Comparison of ENCODE assay signal across 37 cellular contexts in the genomic region with DNA sequence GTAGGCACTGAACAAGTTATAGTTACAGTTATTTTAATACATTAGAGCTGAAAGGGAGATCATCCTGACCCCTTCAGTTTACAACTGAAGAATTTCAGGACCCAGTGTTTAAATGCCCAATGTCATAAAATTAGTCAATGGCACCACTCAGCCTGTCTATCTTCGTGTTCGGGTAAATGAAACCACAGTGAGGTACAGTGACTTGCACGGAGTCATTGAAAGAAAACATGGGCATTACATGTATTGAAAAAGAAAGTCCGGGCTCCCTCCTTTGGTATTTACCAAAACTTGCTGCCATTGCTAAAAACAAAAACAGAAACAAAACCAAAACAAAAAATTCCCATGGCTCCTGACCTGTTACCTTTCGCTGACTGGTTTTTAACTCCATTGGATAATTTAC.
"Had no signal": no experiment of that assay in that cellular context is flagged by ENCODE, and none has a peak within 500 bp of the region (broad histone marks: within the 10 kb centered on the region; RNA-seq: fewer than 3 reads in every experiment).

No MANE protein-coding gene starts in this region.

- H3K4me1 Mint-ChIP-seq: activated CD4-positive, alpha-beta T cell treated with anti-CD3 and anti-CD28 coated beads for 36 hours; activated CD4-positive, alpha-beta T cell treated with anti-CD3 and anti-CD28 coated beads, Interleukin-2, amount 10 ng/mL, durations not matched to agents 7 days and 5 days had no signal

- H3K27ac Mint-ChIP-seq: activated CD4-positive, alpha-beta memory T cell treated with anti-CD3 and anti-CD28 coated beads, Interleukin-2, amount 10 ng/mL, durations not matched to agents 7 days and 5 days; activated CD4-positive, alpha-beta T cell treated with anti-CD3 and anti-CD28 coated beads for 36 hours; activated CD4-positive, alpha-beta T cell treated with anti-CD3 and anti-CD28 coated beads, Interleukin-2, amount 10 ng/mL, durations not matched to agents 7 days and 5 days; activated CD8-positive, alpha-beta memory T cell treated with anti-CD3 and anti-CD28 coated beads, Interleukin-2, amount 10 ng/mL, durations not matched to agents 7 days and 5 days; activated CD8-positive, alpha-beta T cell treated with anti-CD3 and anti-CD28 coated beads, Interleukin-2, amount 10 ng/mL, durations not matched to agents 7 days and 5 days; activated naive CD4-positive, alpha-beta T cell treated with anti-CD3 and anti-CD28 coated beads for 36 hours; activated naive CD4-positive, alpha-beta T cell treated with anti-CD3 and anti-CD28 coated beads, Interleukin-2, amount 50 U/mL, for 72 hours; activated naive CD8-positive, alpha-beta T cell treated with anti-CD3 and anti-CD28 coated beads for 36 hours; activated T-cell treated with anti-CD3 and anti-CD28 coated beads, Interleukin-2, amount 50 U/mL, for 24 hours; activated T-helper 2 cell treated with anti-CD3 and anti-CD28 coated beads, Interferon-gamma antibody, Interleukin-2, Interleukin-4, amounts not matched to agents 10 μg/mL and 5 μg/mL and 100 μg/mL, durations not matched to agents 14 hours and 24 hours and 36 hours; T-helper 1 cell treated with Interleukin-12 subunit alpha and Interleukin-12 subunit beta and Interleukin-4 antibody, amounts not matched to agents 30 μg/mL and 1 μg/mL, for 36 hours; T-helper 2 cell treated with Interferon-gamma antibody and Interleukin-4, amounts not matched to agents 5 μg/mL and 100 μg/mL, for 36 hours; WTC11 had no signal

- H3K4me3 ChIP-seq: adrenal gland, body of pancreas, breast epithelium had no signal

- H3K27ac ChIP-seq: adrenal gland, body of pancreas, brain microvascular endothelial cell, breast epithelium, WERI-Rb-1 had no signal

- ATAC-seq: activated CD4-positive, alpha-beta T cell treated with anti-CD3 and anti-CD28 coated beads for 36 hours; activated CD4-positive, CD25-positive, alpha-beta regulatory T cell treated with anti-CD3 and anti-CD28 coated beads, Interleukin-2, amount 50 U/mL, for 24 hours; activated CD8-positive, alpha-beta memory T cell treated with anti-CD3 and anti-CD28 coated beads, Interleukin-2, amount 10 ng/mL, durations not matched to agents 7 days and 5 days; activated CD8-positive, alpha-beta T cell treated with anti-CD3 and anti-CD28 coated beads, Interleukin-2, amount 10 ng/mL, durations not matched to agents 7 days and 5 days; activated naive CD4-positive, alpha-beta T cell treated with anti-CD3 and anti-CD28 coated beads, Interleukin-2, amount 50 U/mL, for 72 hours; body of pancreas; WTC11 had no signal

- H3K36me3 ChIP-seq: adrenal gland, brain microvascular endothelial cell, breast epithelium, WERI-Rb-1 had no signal

- H3K36me3 Mint-ChIP-seq: activated CD8-positive, alpha-beta memory T cell treated with anti-CD3 and anti-CD28 coated beads, Interleukin-2, amount 10 ng/mL, durations not matched to agents 7 days and 5 days; activated naive CD4-positive, alpha-beta T cell treated with anti-CD3 and anti-CD28 coated beads, Interleukin-2, amount 50 U/mL, for 72 hours; activated naive CD8-positive, alpha-beta T cell treated with anti-CD3 and anti-CD28 coated beads for 36 hours; WTC11 had no signal

- H3K4me3 Mint-ChIP-seq: activated CD4-positive, alpha-beta memory T cell treated with anti-CD3 and anti-CD28 coated beads, Interleukin-2, amount 10 ng/mL, durations not matched to agents 7 days and 5 days; activated CD4-positive, alpha-beta T cell treated with anti-CD3 and anti-CD28 coated beads for 36 hours; activated CD4-positive, alpha-beta T cell treated with anti-CD3 and anti-CD28 coated beads, Interleukin-2, amount 10 ng/mL, durations not matched to agents 7 days and 5 days; activated CD8-positive, alpha-beta memory T cell treated with anti-CD3 and anti-CD28 coated beads, Interleukin-2, amount 10 ng/mL, durations not matched to agents 7 days and 5 days; activated CD8-positive, alpha-beta T cell treated with anti-CD3 and anti-CD28 coated beads, Interleukin-2, amount 10 ng/mL, durations not matched to agents 7 days and 5 days; activated naive CD4-positive, alpha-beta T cell treated with anti-CD3 and anti-CD28 coated beads for 36 hours; activated naive CD8-positive, alpha-beta T cell treated with anti-CD3 and anti-CD28 coated beads for 36 hours; activated T-cell treated with anti-CD3 and anti-CD28 coated beads, Interleukin-2, amount 50 U/mL, for 24 hours; T-helper 1 cell treated with Interleukin-12 subunit alpha and Interleukin-12 subunit beta and Interleukin-4 antibody, amounts not matched to agents 30 μg/mL and 1 μg/mL, for 36 hours; T-helper 2 cell treated with Interferon-gamma antibody and Interleukin-4, amounts not matched to agents 5 μg/mL and 100 μg/mL, for 36 hours; WTC11 had no signal

- H3K9me3 Mint-ChIP-seq: activated CD4-positive, alpha-beta memory T cell treated with anti-CD3 and anti-CD28 coated beads, Interleukin-2, amount 10 ng/mL, durations not matched to agents 7 days and 5 days; activated CD4-positive, alpha-beta T cell treated with anti-CD3 and anti-CD28 coated beads, Interleukin-2, amount 10 ng/mL, durations not matched to agents 7 days and 5 days; activated naive CD4-positive, alpha-beta T cell treated with anti-CD3 and anti-CD28 coated beads for 36 hours; activated naive CD4-positive, alpha-beta T cell treated with anti-CD3 and anti-CD28 coated beads, Interleukin-2, amount 50 U/mL, for 72 hours; activated naive CD8-positive, alpha-beta T cell treated with anti-CD3 and anti-CD28 coated beads for 36 hours; activated T-cell treated with anti-CD3 and anti-CD28 coated beads, Interleukin-2, amount 50 U/mL, for 24 hours; activated T-helper 2 cell treated with anti-CD3 and anti-CD28 coated beads, Interferon-gamma antibody, Interleukin-2, Interleukin-4, amounts not matched to agents 10 μg/mL and 5 μg/mL and 100 μg/mL, durations not matched to agents 14 hours and 24 hours and 36 hours; T-helper 1 cell treated with Interleukin-12 subunit alpha and Interleukin-12 subunit beta and Interleukin-4 antibody, amounts not matched to agents 30 μg/mL and 1 μg/mL, for 36 hours; T-helper 2 cell treated with Interferon-gamma antibody and Interleukin-4, amounts not matched to agents 5 μg/mL and 100 μg/mL, for 36 hours; WTC11 had no signal

- DNase-seq: activated CD4-positive, alpha-beta memory T cell treated with anti-CD3 and anti-CD28 coated beads, Interleukin-2, amount 10 ng/mL, durations not matched to agents 7 days and 5 days; activated CD4-positive, alpha-beta T cell treated with anti-CD3 and anti-CD28 coated beads for 1 hour; activated CD4-positive, alpha-beta T cell treated with anti-CD3 and anti-CD28 coated beads for 36 hours; activated CD4-positive, alpha-beta T cell treated with anti-CD3 and anti-CD28 coated beads for 48 hours; activated CD4-positive, alpha-beta T cell treated with anti-CD3 and anti-CD28 coated beads, Interleukin-2, amount 10 ng/mL, durations not matched to agents 7 days and 5 days; activated CD4-positive, alpha-beta T cell treated with anti-CD3 and anti-CD28 coated beads, Interleukin-2, amount 50 U/mL, for 48 hours; activated CD4-positive, CD25-positive, alpha-beta regulatory T cell; activated CD8-positive, alpha-beta memory T cell treated with anti-CD3 and anti-CD28 coated beads for 24 hours; activated CD8-positive, alpha-beta memory T cell treated with anti-CD3 and anti-CD28 coated beads, Interleukin-2, amount 10 ng/mL, durations not matched to agents 7 days and 5 days; activated CD8-positive, alpha-beta memory T cell treated with anti-CD3 and anti-CD28 coated beads, Interleukin-2, amount 50 U/mL, for 48 hours; activated CD8-positive, alpha-beta T cell treated with anti-CD3 and anti-CD28 coated beads, Interleukin-2, amount 10 ng/mL, durations not matched to agents 7 days and 5 days; activated effector memory CD4-positive, alpha-beta T cell treated with Interleukin-2 at 50 U/mL for 16 hours; activated gamma-delta T cell treated with Interleukin-2 at 50 U/mL for 16 hours; activated naive CD4-positive, alpha-beta T cell; activated naive CD4-positive, alpha-beta T cell treated with anti-CD3 and anti-CD28 coated beads for 36 hours; activated naive CD4-positive, alpha-beta T cell treated with anti-CD3 and anti-CD28 coated beads, Interleukin-2, amount 50 U/mL, for 16 hours; activated naive CD8-positive, alpha-beta T cell treated with anti-CD3 and anti-CD28 coated beads for 36 hours; activated T-cell treated with anti-CD3 and anti-CD28 coated beads, Interleukin-2, amount 50 U/mL, for 24 hours; activated T-cell treated with anti-CD3 and anti-CD28 coated beads, Interleukin-2, amount 50 U/mL, for 48 hours; adrenal gland; amniotic stem cell; aorta; body of pancreas; brain microvascular endothelial cell; central memory CD4-positive, alpha-beta T cell; T-helper 2 cell; T-helper 9 cell; WERI-Rb-1 had no signal

- H3K27me3 ChIP-seq: body of pancreas, brain microvascular endothelial cell had no signal

- H3K9me3 ChIP-seq: adrenal gland, body of pancreas, breast epithelium had no signal

- H3K4me1 ChIP-seq: adrenal gland, body of pancreas, breast epithelium had no signal

- FAIRE-seq: colon, TTC549 had no signal
